Comparison of ENCODE assay signal across 1 cellular context in genomic region chr19:35754365-35755139, GRCh38.
TF ChIP-seq lines count a peak whose summit lies in the region.

No MANE protein-coding gene starts in this region.

TF ChIP-seq in endothelial cell of umbilical vein, 7 proteins besides CTCF, POLR2A, EP300 and RAD21:
- TF ChIP-seq POLR2AphosphoS5 (IDR thresholded peaks at IDR 0.05; ENCODE audit: insufficient read depth, low read depth, low read length) (no peak), GATA2 (IDR thresholded peaks at IDR 0.05; ENCODE audit: insufficient read depth, insufficient read length, low read depth, low read length) (no peak), MYC (IDR thresholded peaks at IDR 0.05; ENCODE audit: low read depth, low read length) (no peak), FOS (IDR thresholded peaks at IDR 0.05; ENCODE audit: borderline replicate concordance, insufficient read depth, low read length) (no peak), JUN (IDR thresholded peaks at IDR 0.05; ENCODE audit: borderline replicate concordance, insufficient read depth, insufficient read length, low read depth) (no peak), EZH2 (IDR thresholded peaks at IDR 0.05; ENCODE audit: borderline replicate concordance, low read depth, low read length, severe bottlenecking) (no peak), MAX (IDR thresholded peaks at IDR 0.05; ENCODE audit: insufficient read depth, insufficient read length) (no peak)
